Comparison of ENCODE assay signal across 25 cellular contexts in genomic region chr12:105813201-105813600, GRCh38.
"Had no signal": no experiment of that assay in that cellular context is flagged by ENCODE, and none has a peak within 500 bp of the region (broad histone marks: within the 10 kb centered on the region; RNA-seq: fewer than 3 reads in every experiment).

No MANE protein-coding gene starts in this region.

- H3K27ac Mint-ChIP-seq: activated CD4-positive, alpha-beta memory T cell treated with anti-CD3 and anti-CD28 coated beads, Interleukin-2, amount 10 ng/mL, durations not matched to agents 7 days and 5 days; activated CD4-positive, alpha-beta T cell treated with anti-CD3 and anti-CD28 coated beads, Interleukin-2, amount 10 ng/mL, durations not matched to agents 7 days and 5 days; activated naive CD4-positive, alpha-beta T cell treated with anti-CD3 and anti-CD28 coated beads, Interleukin-2, amount 10 ng/mL, durations not matched to agents 7 days and 5 days; activated T-cell treated with anti-CD3 and anti-CD28 coated beads, Interleukin-2, amount 50 U/mL, for 24 hours; effector memory CD8-positive, alpha-beta T cell; immature natural killer cell; natural killer cell; T-helper 17 cell had no signal

- DNase-seq: activated CD4-positive, alpha-beta memory T cell treated with anti-CD3 and anti-CD28 coated beads, Interleukin-2, amount 10 ng/mL, durations not matched to agents 7 days and 5 days; activated CD4-positive, alpha-beta T cell treated with anti-CD3 and anti-CD28 coated beads for 1 hour; activated CD4-positive, alpha-beta T cell treated with anti-CD3 and anti-CD28 coated beads, Interleukin-2, amount 10 ng/mL, durations not matched to agents 7 days and 5 days; activated CD8-positive, alpha-beta memory T cell treated with anti-CD3 and anti-CD28 coated beads, Interleukin-2, amount 50 U/mL, for 48 hours; activated gamma-delta T cell; activated naive CD4-positive, alpha-beta T cell treated with anti-CD3 and anti-CD28 coated beads, Interleukin-2, amount 10 ng/mL, durations not matched to agents 7 days and 5 days; activated T-cell treated with anti-CD3 and anti-CD28 coated beads, Interleukin-2, amount 50 U/mL, for 24 hours; amniotic stem cell; brain microvascular endothelial cell; cortex of kidney; effector memory CD8-positive, alpha-beta T cell; foreskin fibroblast; heart left ventricle; hypothalamus; immature natural killer cell; natural killer cell; nucleus accumbens; spleen; stimulated activated naive CD4-positive, alpha-beta T cell treated with Interleukin-2 at 50 U/mL for 16 hours; T-helper 17 cell; T1000; uterus had no signal

- H3K27me3 ChIP-seq: brain microvascular endothelial cell, heart left ventricle, right atrium auricular region, tibial nerve, uterus had no signal

- H3K4me1 Mint-ChIP-seq: activated CD4-positive, alpha-beta memory T cell treated with anti-CD3 and anti-CD28 coated beads, Interleukin-2, amount 10 ng/mL, durations not matched to agents 7 days and 5 days; activated CD4-positive, alpha-beta T cell treated with anti-CD3 and anti-CD28 coated beads, Interleukin-2, amount 10 ng/mL, durations not matched to agents 7 days and 5 days; activated naive CD4-positive, alpha-beta T cell treated with anti-CD3 and anti-CD28 coated beads, Interleukin-2, amount 10 ng/mL, durations not matched to agents 7 days and 5 days; immature natural killer cell; natural killer cell; T-helper 17 cell had no signal

- H3K9me3 Mint-ChIP-seq: activated CD4-positive, alpha-beta memory T cell treated with anti-CD3 and anti-CD28 coated beads, Interleukin-2, amount 10 ng/mL, durations not matched to agents 7 days and 5 days; activated CD4-positive, alpha-beta T cell treated with anti-CD3 and anti-CD28 coated beads, Interleukin-2, amount 10 ng/mL, durations not matched to agents 7 days and 5 days; activated naive CD4-positive, alpha-beta T cell treated with anti-CD3 and anti-CD28 coated beads, Interleukin-2, amount 10 ng/mL, durations not matched to agents 7 days and 5 days; activated T-cell treated with anti-CD3 and anti-CD28 coated beads, Interleukin-2, amount 50 U/mL, for 24 hours had no signal

- H3K4me3 Mint-ChIP-seq: activated CD4-positive, alpha-beta memory T cell treated with anti-CD3 and anti-CD28 coated beads, Interleukin-2, amount 10 ng/mL, durations not matched to agents 7 days and 5 days; activated CD4-positive, alpha-beta T cell treated with anti-CD3 and anti-CD28 coated beads, Interleukin-2, amount 10 ng/mL, durations not matched to agents 7 days and 5 days; activated naive CD4-positive, alpha-beta T cell treated with anti-CD3 and anti-CD28 coated beads, Interleukin-2, amount 10 ng/mL, durations not matched to agents 7 days and 5 days; activated T-cell treated with anti-CD3 and anti-CD28 coated beads, Interleukin-2, amount 50 U/mL, for 24 hours; effector memory CD8-positive, alpha-beta T cell; immature natural killer cell; natural killer cell; T-helper 17 cell had no signal

- H3K27ac ChIP-seq: brain microvascular endothelial cell, heart left ventricle, parathyroid adenoma, right atrium auricular region, spleen, tibial nerve, uterus had no signal

- H3K9me3 ChIP-seq: right atrium auricular region, spleen, tibial nerve, uterus had no signal

- H3K79me2 ChIP-seq: parathyroid adenoma had no signal

- H3K36me3 Mint-ChIP-seq: activated naive CD4-positive, alpha-beta T cell treated with anti-CD3 and anti-CD28 coated beads, Interleukin-2, amount 10 ng/mL, durations not matched to agents 7 days and 5 days; immature natural killer cell; natural killer cell had no signal

- H3K4me1 ChIP-seq: parathyroid adenoma, right atrium auricular region, spleen, uterus had no signal

- ATAC-seq: effector memory CD8-positive, alpha-beta T cell; heart left ventricle; natural killer cell; T-helper 17 cell had no signal

- H3K36me3 ChIP-seq: brain microvascular endothelial cell, heart left ventricle, right atrium auricular region, spleen, tibial nerve, uterus had no signal

- H3K4me3 ChIP-seq: heart left ventricle, right atrium auricular region, spleen, tibial nerve, uterus had no signal

- H3K9ac ChIP-seq: parathyroid adenoma had no signal

- H3K27me3 Mint-ChIP-seq: activated CD4-positive, alpha-beta memory T cell treated with anti-CD3 and anti-CD28 coated beads, Interleukin-2, amount 10 ng/mL, durations not matched to agents 7 days and 5 days; activated CD4-positive, alpha-beta T cell treated with anti-CD3 and anti-CD28 coated beads, Interleukin-2, amount 10 ng/mL, durations not matched to agents 7 days and 5 days; activated naive CD4-positive, alpha-beta T cell treated with anti-CD3 and anti-CD28 coated beads, Interleukin-2, amount 10 ng/mL, durations not matched to agents 7 days and 5 days; activated T-cell treated with anti-CD3 and anti-CD28 coated beads, Interleukin-2, amount 50 U/mL, for 24 hours had no signal
